1 cellular context compared by ENCODE assay signal in genomic region chr1:5898266-5898665, GRCh38.
TF ChIP-seq lines count a peak whose summit lies in the region.

No MANE protein-coding gene starts in this region.

TF ChIP-seq in HepG2, 621 proteins besides CTCF, POLR2A, EP300 and RAD21 (continued from another document):
- TF ChIP-seq ZBTB2 (CRISPR knock-in tag; IDR thresholded peaks at IDR 0.05; ENCODE audit: low read depth) = no peak
- no peak for TF ChIP-seq LCORL (IDR thresholded peaks at IDR 0.05)
- TF ChIP-seq LCORL (CRISPR knock-in tag; IDR thresholded peaks at IDR 0.05) = no peak
- no peak for TF ChIP-seq NFKB2 (CRISPR knock-in tag; IDR thresholded peaks at IDR 0.05; ENCODE audit: borderline replicate concordance)
TF ChIP-seq in HepG2: peak in this region for 0.
